ENCODE assay signal across 1 cellular context in the genomic region with DNA sequence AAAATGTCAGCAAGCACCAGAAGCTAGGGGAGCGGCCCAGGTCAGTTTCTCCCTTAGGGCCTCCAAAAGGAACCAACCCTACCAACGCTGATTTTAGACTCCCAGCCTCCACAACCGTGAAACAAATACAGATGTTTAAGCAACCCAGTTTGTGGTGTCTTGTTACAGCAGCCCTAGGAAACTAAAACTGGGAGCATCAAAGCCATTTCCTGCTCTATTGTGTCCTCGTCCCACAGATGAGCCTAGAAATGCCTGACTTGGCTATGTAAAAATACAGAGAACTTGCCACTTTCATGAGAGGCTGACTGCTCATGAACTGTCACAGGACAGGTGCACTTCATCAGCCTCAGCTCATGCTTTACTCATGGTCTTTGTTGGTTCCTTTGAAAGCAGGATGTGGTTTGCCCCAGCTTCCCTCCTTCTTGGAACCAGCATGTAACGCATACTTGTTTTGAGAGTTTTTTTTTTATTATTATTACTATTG.
A peak's percentile ranks its signal among the peaks of the same experiment; 100 is the strongest.
TF ChIP-seq lines count a peak whose summit lies in the region.

No MANE protein-coding gene starts in this region.

TF ChIP-seq in GM12878, 131 proteins besides CTCF, POLR2A, EP300 and RAD21 (continued from another document and continues in another):
- TF ChIP-seq BCL11A (IDR thresholded peaks at IDR 0.05; ENCODE audit: low read depth, low read length) (peak; percentile 87), FOXK2 (IDR thresholded peaks at IDR 0.05) (no peak), SRF (IDR thresholded peaks at IDR 0.05; ENCODE audit: low read depth in 2 of 2, low read length in 2 of 2) (no peak), POU2F2 (IDR thresholded peaks at IDR 0.05; ENCODE audit: borderline replicate concordance, low read depth, low read length) (peak; percentile 83; the same call in 2 of the 3 replicates), RUNX3 (IDR thresholded peaks at IDR 0.05; ENCODE audit: low read length) (peak; percentile 99), NR2C1 (IDR thresholded peaks at IDR 0.05) (no peak), SP1 (IDR thresholded peaks at IDR 0.05; ENCODE audit: low read depth, low read length) (peak; percentile 67), PAX8 (IDR thresholded peaks at IDR 0.05) (no peak), ZNF384 (IDR thresholded peaks at IDR 0.05; ENCODE audit: borderline replicate concordance, low read depth, low read length) (peak; percentile 83), PAX5 (IDR thresholded peaks at IDR 0.05; ENCODE audit: borderline replicate concordance, low read depth, low read length) (peak; percentile 86; the same call in 1 of the 2 replicates), NR2F1 (conservative IDR thresholded peaks at IDR 0.05) (no peak; the same call in 1 of the 2 replicates), DPF2 (IDR thresholded peaks at IDR 0.05) (peak; percentile 89), EGR1 (IDR thresholded peaks at IDR 0.05; ENCODE audit: borderline replicate concordance in 1 of 2, low read depth in 2 of 2, low read length in 2 of 2) (no peak), TCF12 (IDR thresholded peaks at IDR 0.05; ENCODE audit: low read depth, low read length) (peak; percentile 100), RFX5 (IDR thresholded peaks at IDR 0.05; ENCODE audit: low read depth, low read length) (no peak), TAF1 (IDR thresholded peaks at IDR 0.05; ENCODE audit: borderline replicate concordance, low read depth, low read length) (no peak), YBX1 (IDR thresholded peaks at IDR 0.05) (no peak), PKNOX1 (IDR thresholded peaks at IDR 0.05) (peak; percentile 90), NR2C2 (IDR thresholded peaks at IDR 0.05; ENCODE audit: borderline replicate concordance, control insufficient read depth, insufficient read length, low read depth) (no peak), MYC (IDR thresholded peaks at IDR 0.05; ENCODE audit: insufficient read depth, insufficient read length, insufficient replicate concordance, low read length, severe bottlenecking) (no peak), SMC3 (IDR thresholded peaks at IDR 0.05; ENCODE audit: borderline replicate concordance, low read length) (peak; percentile 32; the same call in 1 of the 2 replicates), EZH2 (IDR thresholded peaks at IDR 0.05; ENCODE audit: borderline replicate concordance, control insufficient read depth, low read depth, low read length) (no peak), MEF2A (IDR thresholded peaks at IDR 0.05; ENCODE audit: insufficient read depth, low read depth, low read length) (peak; percentile 83), BACH1 (IDR thresholded peaks at IDR 0.05; ENCODE audit: borderline replicate concordance) (peak; percentile 46), NBN (IDR thresholded peaks at IDR 0.05) (peak; percentile 37; the same call in 1 of the 2 replicates), HDAC6 (IDR thresholded peaks at IDR 0.05; ENCODE audit: unreplicated experiment) (no peak), NFXL1 (IDR thresholded peaks at IDR 0.05; ENCODE audit: borderline replicate concordance) (no peak), IRF4 (IDR thresholded peaks at IDR 0.05; ENCODE audit: low read depth, low read length) (peak; percentile 65), FOS (IDR thresholded peaks at IDR 0.05; ENCODE audit: borderline replicate concordance, extremely low read depth, insufficient read length) (no peak), WRNIP1 (IDR thresholded peaks at IDR 0.05; ENCODE audit: borderline replicate concordance, low read depth, low read length) (no peak; the same call in 1 of the 2 replicates), USF1 (IDR thresholded peaks at IDR 0.05; ENCODE audit: borderline replicate concordance, extremely low read length, insufficient read depth, low read depth, low read length) (no peak), E2F8 (IDR thresholded peaks at IDR 0.05; ENCODE audit: low read depth, partially characterized antibody) (no peak), MAX (IDR thresholded peaks at IDR 0.05; ENCODE audit: low read depth, low read length) (peak; percentile 76), RBBP5 (conservative IDR thresholded peaks at IDR 0.05) (no peak), HDAC2 (IDR thresholded peaks at IDR 0.05) (no peak), SMAD5 (IDR thresholded peaks at IDR 0.05; ENCODE audit: low read depth) (no peak), GATAD2B (conservative IDR thresholded peaks at IDR 0.05; ENCODE audit: low read depth) (0 out of 2 replicates have a peak, but pooled peaks have one; percentile 20)
- TF ChIP-seq, protein P1, sequence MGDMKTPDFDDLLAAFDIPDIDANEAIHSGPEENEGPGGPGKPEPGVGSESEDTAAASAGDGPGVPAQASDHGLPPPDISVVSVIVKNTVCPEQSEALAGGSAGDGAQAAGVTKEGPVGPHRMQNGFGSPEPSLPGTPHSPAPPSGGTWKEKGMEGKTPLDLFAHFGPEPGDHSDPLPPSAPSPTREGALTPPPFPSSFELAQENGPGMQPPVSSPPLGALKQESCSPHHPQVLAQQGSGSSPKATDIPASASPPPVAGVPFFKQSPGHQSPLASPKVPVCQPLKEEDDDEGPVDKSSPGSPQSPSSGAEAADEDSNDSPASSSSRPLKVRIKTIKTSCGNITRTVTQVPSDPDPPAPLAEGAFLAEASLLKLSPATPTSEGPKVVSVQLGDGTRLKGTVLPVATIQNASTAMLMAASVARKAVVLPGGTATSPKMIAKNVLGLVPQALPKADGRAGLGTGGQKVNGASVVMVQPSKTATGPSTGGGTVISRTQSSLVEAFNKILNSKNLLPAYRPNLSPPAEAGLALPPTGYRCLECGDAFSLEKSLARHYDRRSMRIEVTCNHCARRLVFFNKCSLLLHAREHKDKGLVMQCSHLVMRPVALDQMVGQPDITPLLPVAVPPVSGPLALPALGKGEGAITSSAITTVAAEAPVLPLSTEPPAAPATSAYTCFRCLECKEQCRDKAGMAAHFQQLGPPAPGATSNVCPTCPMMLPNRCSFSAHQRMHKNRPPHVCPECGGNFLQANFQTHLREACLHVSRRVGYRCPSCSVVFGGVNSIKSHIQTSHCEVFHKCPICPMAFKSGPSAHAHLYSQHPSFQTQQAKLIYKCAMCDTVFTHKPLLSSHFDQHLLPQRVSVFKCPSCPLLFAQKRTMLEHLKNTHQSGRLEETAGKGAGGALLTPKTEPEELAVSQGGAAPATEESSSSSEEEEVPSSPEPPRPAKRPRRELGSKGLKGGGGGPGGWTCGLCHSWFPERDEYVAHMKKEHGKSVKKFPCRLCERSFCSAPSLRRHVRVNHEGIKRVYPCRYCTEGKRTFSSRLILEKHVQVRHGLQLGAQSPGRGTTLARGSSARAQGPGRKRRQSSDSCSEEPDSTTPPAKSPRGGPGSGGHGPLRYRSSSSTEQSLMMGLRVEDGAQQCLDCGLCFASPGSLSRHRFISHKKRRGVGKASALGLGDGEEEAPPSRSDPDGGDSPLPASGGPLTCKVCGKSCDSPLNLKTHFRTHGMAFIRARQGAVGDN (IDR thresholded peaks at IDR 0.05), result peak; percentile 99
- TF ChIP-seq, protein P2, sequence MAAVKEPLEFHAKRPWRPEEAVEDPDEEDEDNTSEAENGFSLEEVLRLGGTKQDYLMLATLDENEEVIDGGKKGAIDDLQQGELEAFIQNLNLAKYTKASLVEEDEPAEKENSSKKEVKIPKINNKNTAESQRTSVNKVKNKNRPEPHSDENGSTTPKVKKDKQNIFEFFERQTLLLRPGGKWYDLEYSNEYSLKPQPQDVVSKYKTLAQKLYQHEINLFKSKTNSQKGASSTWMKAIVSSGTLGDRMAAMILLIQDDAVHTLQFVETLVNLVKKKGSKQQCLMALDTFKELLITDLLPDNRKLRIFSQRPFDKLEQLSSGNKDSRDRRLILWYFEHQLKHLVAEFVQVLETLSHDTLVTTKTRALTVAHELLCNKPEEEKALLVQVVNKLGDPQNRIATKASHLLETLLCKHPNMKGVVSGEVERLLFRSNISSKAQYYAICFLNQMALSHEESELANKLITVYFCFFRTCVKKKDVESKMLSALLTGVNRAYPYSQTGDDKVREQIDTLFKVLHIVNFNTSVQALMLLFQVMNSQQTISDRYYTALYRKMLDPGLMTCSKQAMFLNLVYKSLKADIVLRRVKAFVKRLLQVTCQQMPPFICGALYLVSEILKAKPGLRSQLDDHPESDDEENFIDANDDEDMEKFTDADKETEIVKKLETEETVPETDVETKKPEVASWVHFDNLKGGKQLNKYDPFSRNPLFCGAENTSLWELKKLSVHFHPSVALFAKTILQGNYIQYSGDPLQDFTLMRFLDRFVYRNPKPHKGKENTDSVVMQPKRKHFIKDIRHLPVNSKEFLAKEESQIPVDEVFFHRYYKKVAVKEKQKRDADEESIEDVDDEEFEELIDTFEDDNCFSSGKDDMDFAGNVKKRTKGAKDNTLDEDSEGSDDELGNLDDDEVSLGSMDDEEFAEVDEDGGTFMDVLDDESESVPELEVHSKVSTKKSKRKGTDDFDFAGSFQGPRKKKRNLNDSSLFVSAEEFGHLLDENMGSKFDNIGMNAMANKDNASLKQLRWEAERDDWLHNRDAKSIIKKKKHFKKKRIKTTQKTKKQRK (IDR thresholded peaks at IDR 0.05; ENCODE audit: low read depth, low read length), result no peak
- TF ChIP-seq, protein P3, sequence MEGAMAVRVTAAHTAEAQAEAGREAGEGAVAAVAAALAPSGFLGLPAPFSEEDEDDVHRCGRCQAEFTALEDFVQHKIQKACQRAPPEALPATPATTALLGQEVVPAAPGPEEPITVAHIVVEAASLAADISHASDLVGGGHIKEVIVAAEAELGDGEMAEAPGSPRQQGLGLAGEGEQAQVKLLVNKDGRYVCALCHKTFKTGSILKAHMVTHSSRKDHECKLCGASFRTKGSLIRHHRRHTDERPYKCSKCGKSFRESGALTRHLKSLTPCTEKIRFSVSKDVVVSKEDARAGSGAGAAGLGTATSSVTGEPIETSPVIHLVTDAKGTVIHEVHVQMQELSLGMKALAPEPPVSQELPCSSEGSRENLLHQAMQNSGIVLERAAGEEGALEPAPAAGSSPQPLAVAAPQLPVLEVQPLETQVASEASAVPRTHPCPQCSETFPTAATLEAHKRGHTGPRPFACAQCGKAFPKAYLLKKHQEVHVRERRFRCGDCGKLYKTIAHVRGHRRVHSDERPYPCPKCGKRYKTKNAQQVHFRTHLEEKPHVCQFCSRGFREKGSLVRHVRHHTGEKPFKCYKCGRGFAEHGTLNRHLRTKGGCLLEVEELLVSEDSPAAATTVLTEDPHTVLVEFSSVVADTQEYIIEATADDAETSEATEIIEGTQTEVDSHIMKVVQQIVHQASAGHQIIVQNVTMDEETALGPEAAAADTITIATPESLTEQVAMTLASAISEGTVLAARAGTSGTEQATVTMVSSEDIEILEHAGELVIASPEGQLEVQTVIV (IDR thresholded peaks at IDR 0.05; ENCODE audit: borderline replicate concordance, partially characterized antibody), result no peak
- TF ChIP-seq, protein P4, sequence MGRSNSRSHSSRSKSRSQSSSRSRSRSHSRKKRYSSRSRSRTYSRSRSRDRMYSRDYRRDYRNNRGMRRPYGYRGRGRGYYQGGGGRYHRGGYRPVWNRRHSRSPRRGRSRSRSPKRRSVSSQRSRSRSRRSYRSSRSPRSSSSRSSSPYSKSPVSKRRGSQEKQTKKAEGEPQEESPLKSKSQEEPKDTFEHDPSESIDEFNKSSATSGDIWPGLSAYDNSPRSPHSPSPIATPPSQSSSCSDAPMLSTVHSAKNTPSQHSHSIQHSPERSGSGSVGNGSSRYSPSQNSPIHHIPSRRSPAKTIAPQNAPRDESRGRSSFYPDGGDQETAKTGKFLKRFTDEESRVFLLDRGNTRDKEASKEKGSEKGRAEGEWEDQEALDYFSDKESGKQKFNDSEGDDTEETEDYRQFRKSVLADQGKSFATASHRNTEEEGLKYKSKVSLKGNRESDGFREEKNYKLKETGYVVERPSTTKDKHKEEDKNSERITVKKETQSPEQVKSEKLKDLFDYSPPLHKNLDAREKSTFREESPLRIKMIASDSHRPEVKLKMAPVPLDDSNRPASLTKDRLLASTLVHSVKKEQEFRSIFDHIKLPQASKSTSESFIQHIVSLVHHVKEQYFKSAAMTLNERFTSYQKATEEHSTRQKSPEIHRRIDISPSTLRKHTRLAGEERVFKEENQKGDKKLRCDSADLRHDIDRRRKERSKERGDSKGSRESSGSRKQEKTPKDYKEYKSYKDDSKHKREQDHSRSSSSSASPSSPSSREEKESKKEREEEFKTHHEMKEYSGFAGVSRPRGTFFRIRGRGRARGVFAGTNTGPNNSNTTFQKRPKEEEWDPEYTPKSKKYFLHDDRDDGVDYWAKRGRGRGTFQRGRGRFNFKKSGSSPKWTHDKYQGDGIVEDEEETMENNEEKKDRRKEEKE (IDR thresholded peaks at IDR 0.05), result no peak
